Comparison of ENCODE assay signal across 27 cellular contexts in the genomic region with DNA sequence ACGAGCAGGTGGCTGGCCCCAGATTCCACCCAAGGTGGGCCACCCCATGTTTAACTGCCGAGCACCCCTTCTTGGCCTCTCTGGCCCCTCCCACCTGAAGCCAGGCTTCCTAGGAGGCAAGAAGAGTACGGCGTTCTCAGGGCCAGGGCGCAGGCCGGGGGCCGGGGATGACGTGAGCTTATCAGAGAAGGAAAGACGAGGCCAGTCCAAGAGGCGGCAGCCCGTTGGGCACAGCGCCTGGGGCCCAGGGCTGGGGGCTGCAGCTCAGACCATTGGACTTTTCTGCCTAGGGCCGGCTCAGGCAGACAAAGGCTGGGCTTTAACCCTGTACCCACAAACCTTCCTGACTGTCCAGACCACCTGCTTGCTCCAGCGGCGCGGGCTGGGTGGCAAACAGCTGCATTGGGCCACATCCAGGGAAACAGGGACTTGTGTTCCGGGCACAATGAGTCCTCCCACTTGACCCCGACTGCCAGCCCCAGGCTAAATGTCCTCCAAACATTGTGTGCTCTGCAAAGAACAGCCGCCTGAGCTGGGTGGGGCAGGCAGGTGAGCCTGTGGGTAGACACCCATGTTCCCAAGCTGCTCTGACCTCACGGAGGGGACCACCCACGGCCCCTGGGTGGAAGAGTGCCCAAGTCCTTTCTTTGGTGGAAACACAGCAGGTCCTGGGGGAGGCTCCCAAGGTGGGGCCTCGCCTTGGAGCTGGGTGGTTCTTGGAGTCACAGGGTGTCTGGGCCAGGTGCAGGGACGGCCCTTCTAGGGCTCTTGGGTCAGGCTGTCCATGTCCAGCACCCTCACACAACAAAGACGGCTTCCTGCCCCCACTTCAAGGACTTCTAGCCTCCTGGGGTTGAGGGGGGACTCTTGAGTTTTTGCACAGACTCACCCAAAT. TPM values are rescaled to one million over a fixed set of nuclear protein-coding genes. Genes with fewer than 3 reads are reported as not detected.
DNase-seq lines count a peak whose midpoint lies in the region; ATAC-seq, FAIRE-seq and TF ChIP-seq lines count a peak whose summit lies in the region.
"Had no signal": no experiment of that assay in that cellular context is flagged by ENCODE, and none has a peak within 500 bp of the region (broad histone marks: within the 10 kb centered on the region; RNA-seq: fewer than 3 reads in every experiment).

No MANE protein-coding gene starts in this region.

- H3K4me1 ChIP-seq in BE2C (peaks cover 26% of the 10 kb centered on the region), body of pancreas (peaks cover 5% of the 10 kb centered on the region), osteoblast (ENCODE audit: insufficient read depth, low read length) (peaks cover 12% of the 10 kb centered on the region)

- H3K9me3 ChIP-seq in BE2C (no peaks in the 10 kb centered on the region), body of pancreas (no peaks in the 10 kb centered on the region), osteoblast (ENCODE audit: low read depth, low read length) (no peaks in the 10 kb centered on the region)
- H3K9me3 ChIP-seq: esophagus squamous epithelium had no signal

- no peaks in the 10 kb centered on the region for H3K36me3 ChIP-seq in BE2C
- no peaks in the 10 kb centered on the region for H3K36me3 ChIP-seq in body of pancreas (replicated peaks in 1 of 2; ENCODE audit: insufficient read depth in 1 of 2, low read depth in 2 of 2)
- peaks cover 5% of the 10 kb centered on the region for H3K36me3 ChIP-seq in osteoblast (ENCODE audit: insufficient read depth, low read length)
- H3K36me3 ChIP-seq: brain microvascular endothelial cell, esophagus squamous epithelium had no signal

- intact Hi-C loops in body of pancreas (cut with DNase I): no loop called here

- no peak for TF ChIP-seq POLR2A in body of pancreas (IDR thresholded peaks at IDR 0.05)

- H2AFZ ChIP-seq in osteoblast (ENCODE audit: low read length): no peak overlapping the region

- H3K4me3 ChIP-seq in BE2C (ENCODE audit: low read depth, low read length): no peak overlapping the region
- no peak overlapping the region for H3K4me3 ChIP-seq in body of pancreas
- no peak overlapping the region for H3K4me3 ChIP-seq in osteoblast (ENCODE audit: insufficient read depth, low read length)
- H3K4me3 ChIP-seq: esophagus squamous epithelium, GM12878, skin epidermis had no signal

- DNase-seq in BE2C: peak; percentile 37
- peak; percentile 22 for DNase-seq in COR-L47 (lab: John Stamatoyannopoulos, UW)
- peak in 2 of 4 donors; percentile 72 to 81 for DNase-seq in body of pancreas
- peak; percentile 60 for DNase-seq in osteoblast (ENCODE audit: insufficient read length, low spot score, missing footprints)
- DNase-seq in foreskin melanocyte: no peak
- DNase-seq in stimulated activated CD4-positive, alpha-beta T cell treated with anti-CD3 and anti-CD28 coated beads, Interleukin-1b, Interleukin-23, amount 100 ng/mL, for 48 hours: no peak
- DNase-seq in GM19239 (ENCODE audit: insufficient read length, low spot score): no peak
- DNase-seq: activated CD4-positive, CD25-positive, alpha-beta regulatory T cell; activated CD8-positive, alpha-beta T cell treated with anti-CD3 and anti-CD28 coated beads for 36 hours; brain microvascular endothelial cell; CD8-positive, alpha-beta T cell; effector memory CD8-positive, alpha-beta T cell; esophagus squamous epithelium; HFFc6; kidney glomerular epithelial cell; MV-4-11; NCI-H2081 treated with DMSO at 0.1 percent for 48 hours; NCI-H510A; posterior cingulate gyrus; RPMI8226 had no signal

- peaks cover 14% of the 10 kb centered on the region for H4K20me1 ChIP-seq in osteoblast (ENCODE audit: insufficient read depth, low read length)

- H3K27me3 ChIP-seq in BE2C (no peaks in the 10 kb centered on the region), body of pancreas (no peaks in the 10 kb centered on the region), osteoblast (ENCODE audit: insufficient read depth, low read length) (no peaks in the 10 kb centered on the region)
- H3K27me3 ChIP-seq: brain microvascular endothelial cell had no signal

- WGBS in body of pancreas, 2 donors: 87 to 96% methylated on average over 12 to 24 of the region's 24 CpGs

- no peaks in the 10 kb centered on the region for H3K79me2 ChIP-seq in osteoblast (ENCODE audit: insufficient read depth, low read length)

- no peak for FAIRE-seq in GM19239 (lab: Jason Lieb, UNC)
- FAIRE-seq: colon, GM12878 had no signal

- ATAC-seq in body of pancreas (peak; percentile 22), GM18858 (IDR thresholded peaks at IDR 0.05; ENCODE audit: unreplicated experiment) (no peak)
- ATAC-seq: activated CD8-positive, alpha-beta T cell treated with anti-CD3 and anti-CD28 coated beads for 36 hours; CD8-positive, alpha-beta T cell; effector memory CD8-positive, alpha-beta T cell; GM12878; stimulated activated memory B cell treated with anti-CD40 and anti-IgM and Interleukin-4, amounts not matched to agents 10 μg/mL and 1 μg/mL and 100 μg/mL, for 72 hours had no signal

- H3K27ac ChIP-seq in body of pancreas: peak overlapping the region in 2 of 4 donors; percentile 17 to 36
- no peak overlapping the region for H3K27ac ChIP-seq in osteoblast (ENCODE audit: low read depth, low read length)
- H3K27ac ChIP-seq: brain microvascular endothelial cell, esophagus squamous epithelium, KMS-11, skin epidermis had no signal

- TF ChIP-seq CTCF in BE2C (IDR thresholded peaks at IDR 0.05; ENCODE audit: low read depth, low read length): no peak
- TF ChIP-seq CTCF in body of pancreas (IDR thresholded peaks at IDR 0.05): no peak
- TF ChIP-seq CTCF in osteoblast (IDR thresholded peaks at IDR 0.05; ENCODE audit: extremely low read depth, low read depth, low read length): no peak

- H3K4me2 ChIP-seq in osteoblast (ENCODE audit: insufficient read depth, low read length): no peak overlapping the region
- H3K4me2 ChIP-seq: KMS-11 had no signal

RNA-seq across cellular contexts. Expression of a gene that starts 21.9 kb away (rescaled TPM):
- polyA plus RNA-seq in BE2C (2012; ENCODE audit: insufficient read depth, insufficient read length, low read depth): 1.2 TPM
- total RNA-seq in body of pancreas (1 to 10 TPM in 1 of 2 donors, under 1 TPM in 1; 0.33 to 6.0 TPM), osteoblast (12.4 and 14.8 TPM in 2 replicates)
- total RNA-seq: activated CD8-positive, alpha-beta T cell treated with anti-CD3 and anti-CD28 coated beads for 36 hours; CD8-positive, alpha-beta T cell; GM12878; HT-29 had no signal

Comparison
In these comparisons a context has a peak if more than half of its experiments do, and no peak if none do; other contexts are left out.
1. DNase-seq: peak in BE2C (single experiment), COR-L47 (single experiment) and osteoblast (single experiment); none in foreskin melanocyte (single experiment), stimulated activated CD4-positive, alpha-beta T cell treated with anti-CD3 and anti-CD28 coated beads, Interleukin-1b, Interleukin-23, amount 100 ng/mL, for 48 hours (single experiment) and GM19239 (single experiment).